ENCODE assay signal across 37 cellular contexts in the genomic region with DNA sequence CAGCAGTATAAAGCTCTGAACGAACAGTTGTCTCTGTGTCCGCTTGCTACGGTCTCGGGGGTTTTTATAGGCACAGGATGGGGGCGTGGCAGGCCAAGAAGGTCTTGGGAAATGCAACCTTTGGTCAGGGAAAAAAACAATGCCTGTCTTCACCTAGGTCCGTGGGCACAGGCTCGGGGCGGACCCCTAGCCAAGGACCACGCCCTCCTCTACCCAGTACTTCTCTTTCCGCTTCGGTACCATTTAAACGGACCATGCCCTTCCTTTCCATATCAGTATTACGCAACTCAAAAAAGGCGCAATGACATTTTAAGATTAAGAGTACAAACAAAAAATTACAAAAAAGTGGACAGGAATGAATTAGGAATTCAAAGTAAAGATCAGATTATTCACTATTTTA. TPM values are rescaled to one million over a fixed set of nuclear protein-coding genes. Genes with fewer than 3 reads are reported as not detected.
"Had no signal": no experiment of that assay in that cellular context is flagged by ENCODE, and none has a peak within 500 bp of the region (broad histone marks: within the 10 kb centered on the region; RNA-seq: fewer than 3 reads in every experiment).

No MANE protein-coding gene starts in this region.

- H3K4me3 Mint-ChIP-seq: activated CD4-positive, alpha-beta memory T cell treated with anti-CD3 and anti-CD28 coated beads for 36 hours; activated CD8-positive, alpha-beta memory T cell treated with anti-CD3 and anti-CD28 coated beads, Interleukin-2, amount 10 ng/mL, durations not matched to agents 7 days and 5 days; activated CD8-positive, alpha-beta T cell treated with anti-CD3 and anti-CD28 coated beads, Interleukin-2, amount 10 ng/mL, durations not matched to agents 7 days and 5 days; activated naive CD4-positive, alpha-beta T cell treated with anti-CD3 and anti-CD28 coated beads for 36 hours; activated naive CD4-positive, alpha-beta T cell treated with anti-CD3 and anti-CD28 coated beads, Interleukin-2, amount 50 U/mL, for 24 hours; activated naive CD8-positive, alpha-beta T cell treated with anti-CD3 and anti-CD28 coated beads for 36 hours; activated naive CD8-positive, alpha-beta T cell treated with anti-CD3 and anti-CD28 coated beads, Interleukin-2, amount 50 U/mL, for 24 hours; activated T-helper 1 cell treated with anti-CD3 and anti-CD28 coated beads, Interleukin-12 subunit alpha, Interleukin-12 subunit beta, Interleukin-2, Interleukin-4 antibody, amounts not matched to agents 30 ng/mL and 10 ng/mL and 1 ng/mL, durations not matched to agents 14 hours and 24 hours and 36 hours; WTC11 had no signal

- ATAC-seq: activated CD8-positive, alpha-beta memory T cell treated with anti-CD3 and anti-CD28 coated beads, Interleukin-2, amount 10 ng/mL, durations not matched to agents 7 days and 5 days; activated CD8-positive, alpha-beta T cell treated with anti-CD3 and anti-CD28 coated beads, Interleukin-2, amount 10 ng/mL, durations not matched to agents 7 days and 5 days; activated naive CD8-positive, alpha-beta T cell treated with anti-CD3 and anti-CD28 coated beads, Interleukin-2, amount 50 U/mL, for 24 hours; body of pancreas; gastrocnemius medialis; heart left ventricle had no signal

- DNase-seq: activated CD4-positive, alpha-beta memory T cell treated with anti-CD3 and anti-CD28 coated beads for 36 hours; activated CD4-positive, alpha-beta T cell treated with anti-CD3 and anti-CD28 coated beads for 1 hour; activated CD4-positive, alpha-beta T cell treated with anti-CD3 and anti-CD28 coated beads for 4 hours; activated CD8-positive, alpha-beta memory T cell treated with anti-CD3 and anti-CD28 coated beads, Interleukin-2, amount 10 ng/mL, durations not matched to agents 7 days and 5 days; activated CD8-positive, alpha-beta memory T cell treated with anti-CD3 and anti-CD28 coated beads, Interleukin-2, amount 50 U/mL, for 4 hours; activated CD8-positive, alpha-beta T cell treated with anti-CD3 and anti-CD28 coated beads, Interleukin-2, amount 10 ng/mL, durations not matched to agents 7 days and 5 days; activated effector memory CD4-positive, alpha-beta T cell treated with anti-CD3 and anti-CD28 coated beads, Interleukin-2, amount 50 U/mL, for 16 hours; activated naive CD4-positive, alpha-beta T cell treated with anti-CD3 and anti-CD28 coated beads for 36 hours; activated naive CD8-positive, alpha-beta T cell treated with anti-CD3 and anti-CD28 coated beads for 36 hours; activated naive CD8-positive, alpha-beta T cell treated with anti-CD3 and anti-CD28 coated beads, Interleukin-2, amount 50 U/mL, for 24 hours; activated T-cell treated with anti-CD3 and anti-CD28 coated beads, Interleukin-2, amount 50 U/mL, for 1 hour; activated T-cell treated with anti-CD3 and anti-CD28 coated beads, Interleukin-2, amount 50 U/mL, for 48 hours; adrenal gland; amygdala; aorta; caudate nucleus; effector CD8-positive, alpha-beta T cell; esophagus squamous epithelium; gastrocnemius medialis; glutamatergic neuron; heart left ventricle; T-helper 2 cell had no signal

- H3K36me3 Mint-ChIP-seq: activated CD4-positive, alpha-beta memory T cell treated with anti-CD3 and anti-CD28 coated beads for 36 hours; activated CD8-positive, alpha-beta memory T cell treated with anti-CD3 and anti-CD28 coated beads, Interleukin-2, amount 10 ng/mL, durations not matched to agents 7 days and 5 days; activated naive CD4-positive, alpha-beta T cell treated with anti-CD3 and anti-CD28 coated beads, Interleukin-2, amount 50 U/mL, for 24 hours; activated naive CD8-positive, alpha-beta T cell treated with anti-CD3 and anti-CD28 coated beads for 36 hours; WTC11 had no signal

- H3K4me3 ChIP-seq: adrenal gland, body of pancreas, esophagus squamous epithelium, gastrocnemius medialis, heart left ventricle had no signal

- H3K9me3 ChIP-seq: adrenal gland, body of pancreas, esophagus squamous epithelium, gastrocnemius medialis, heart left ventricle had no signal

- H3K9me3 Mint-ChIP-seq: activated CD4-positive, alpha-beta memory T cell treated with anti-CD3 and anti-CD28 coated beads for 36 hours; activated naive CD4-positive, alpha-beta T cell treated with anti-CD3 and anti-CD28 coated beads for 36 hours; activated naive CD4-positive, alpha-beta T cell treated with anti-CD3 and anti-CD28 coated beads, Interleukin-2, amount 50 U/mL, for 24 hours; activated naive CD8-positive, alpha-beta T cell treated with anti-CD3 and anti-CD28 coated beads for 36 hours; activated naive CD8-positive, alpha-beta T cell treated with anti-CD3 and anti-CD28 coated beads, Interleukin-2, amount 50 U/mL, for 24 hours; activated T-helper 1 cell treated with anti-CD3 and anti-CD28 coated beads, Interleukin-12 subunit alpha, Interleukin-12 subunit beta, Interleukin-2, Interleukin-4 antibody, amounts not matched to agents 30 ng/mL and 10 ng/mL and 1 ng/mL, durations not matched to agents 14 hours and 24 hours and 36 hours; activated T-helper 2 cell treated with anti-CD3 and anti-CD28 coated beads, Interferon-gamma antibody, Interleukin-2, Interleukin-4, amounts not matched to agents 10 μg/mL and 5 μg/mL and 100 μg/mL, durations not matched to agents 14 hours and 24 hours and 36 hours; WTC11 had no signal

- H3K4me1 ChIP-seq: adrenal gland, esophagus squamous epithelium, gastrocnemius medialis had no signal

- H3K27ac Mint-ChIP-seq: activated CD4-positive, alpha-beta memory T cell treated with anti-CD3 and anti-CD28 coated beads for 36 hours; activated CD8-positive, alpha-beta memory T cell treated with anti-CD3 and anti-CD28 coated beads, Interleukin-2, amount 10 ng/mL, durations not matched to agents 7 days and 5 days; activated CD8-positive, alpha-beta T cell treated with anti-CD3 and anti-CD28 coated beads, Interleukin-2, amount 10 ng/mL, durations not matched to agents 7 days and 5 days; activated naive CD4-positive, alpha-beta T cell treated with anti-CD3 and anti-CD28 coated beads for 36 hours; activated naive CD4-positive, alpha-beta T cell treated with anti-CD3 and anti-CD28 coated beads, Interleukin-2, amount 50 U/mL, for 24 hours; activated naive CD8-positive, alpha-beta T cell treated with anti-CD3 and anti-CD28 coated beads for 36 hours; activated naive CD8-positive, alpha-beta T cell treated with anti-CD3 and anti-CD28 coated beads, Interleukin-2, amount 50 U/mL, for 24 hours; activated T-helper 1 cell treated with anti-CD3 and anti-CD28 coated beads, Interleukin-12 subunit alpha, Interleukin-12 subunit beta, Interleukin-2, Interleukin-4 antibody, amounts not matched to agents 30 ng/mL and 10 ng/mL and 1 ng/mL, durations not matched to agents 14 hours and 24 hours and 36 hours; activated T-helper 2 cell treated with anti-CD3 and anti-CD28 coated beads, Interferon-gamma antibody, Interleukin-2, Interleukin-4, amounts not matched to agents 10 μg/mL and 5 μg/mL and 100 μg/mL, durations not matched to agents 14 hours and 24 hours and 36 hours; WTC11 had no signal

- H3K27ac ChIP-seq: adrenal gland, body of pancreas, epithelial cell of prostate, esophagus squamous epithelium, gastrocnemius medialis, heart left ventricle, VCaP had no signal

- H3K4me1 Mint-ChIP-seq: activated CD8-positive, alpha-beta memory T cell treated with anti-CD3 and anti-CD28 coated beads, Interleukin-2, amount 10 ng/mL, durations not matched to agents 7 days and 5 days; activated naive CD4-positive, alpha-beta T cell treated with anti-CD3 and anti-CD28 coated beads, Interleukin-2, amount 50 U/mL, for 24 hours; activated naive CD8-positive, alpha-beta T cell treated with anti-CD3 and anti-CD28 coated beads for 36 hours; activated naive CD8-positive, alpha-beta T cell treated with anti-CD3 and anti-CD28 coated beads, Interleukin-2, amount 50 U/mL, for 24 hours; WTC11 had no signal

- H3K27me3 ChIP-seq: adrenal gland, body of pancreas, esophagus squamous epithelium, gastrocnemius medialis had no signal

- H3K36me3 ChIP-seq: adrenal gland, esophagus squamous epithelium, gastrocnemius medialis, heart left ventricle had no signal

RNA-seq across cellular contexts. Expression of gene SLC17A4, which starts 44.3 kb away (rescaled TPM):
- total RNA-seq: activated CD4-positive, alpha-beta memory T cell treated with anti-CD3 and anti-CD28 coated beads for 36 hours; activated CD8-positive, alpha-beta memory T cell treated with anti-CD3 and anti-CD28 coated beads for 36 hours; activated CD8-positive, alpha-beta memory T cell treated with anti-CD3 and anti-CD28 coated beads, Interleukin-2, amount 10 ng/mL, durations not matched to agents 7 days and 5 days; activated CD8-positive, alpha-beta T cell treated with anti-CD3 and anti-CD28 coated beads, Interleukin-2, amount 10 ng/mL, durations not matched to agents 7 days and 5 days; activated naive CD4-positive, alpha-beta T cell treated with anti-CD3 and anti-CD28 coated beads for 36 hours; activated naive CD8-positive, alpha-beta T cell treated with anti-CD3 and anti-CD28 coated beads for 36 hours; activated T-helper 1 cell treated with anti-CD3 and anti-CD28 coated beads, Interleukin-12 subunit alpha, Interleukin-12 subunit beta, Interleukin-2, Interleukin-4 antibody, amounts not matched to agents 30 ng/mL and 10 ng/mL and 1 ng/mL, durations not matched to agents 14 hours and 24 hours and 36 hours; activated T-helper 2 cell treated with anti-CD3 and anti-CD28 coated beads, Interferon-gamma antibody, Interleukin-2, Interleukin-4, amounts not matched to agents 10 μg/mL and 5 μg/mL and 100 μg/mL, durations not matched to agents 14 hours and 24 hours and 36 hours; adrenal gland; aorta; chondrocyte; dermis microvascular lymphatic vessel endothelial cell; endothelial cell of umbilical vein; esophagus squamous epithelium; fibroblast of lung; fibroblast of villous mesenchyme; heart left ventricle; T-helper 1 cell treated with Interleukin-12 subunit alpha and Interleukin-12 subunit beta and Interleukin-4 antibody, amounts not matched to agents 30 ng/mL and 1 ng/mL, for 36 hours; WTC11 had no signal
- polyA plus RNA-seq: endothelial cell of umbilical vein, esophagus, fibroblast of lung had no signal

RNA-seq across cellular contexts. Expression of gene SCGN, which starts 58.3 kb away (rescaled TPM):
- total RNA-seq: activated CD4-positive, alpha-beta memory T cell treated with anti-CD3 and anti-CD28 coated beads for 36 hours; activated CD8-positive, alpha-beta memory T cell treated with anti-CD3 and anti-CD28 coated beads for 36 hours; activated CD8-positive, alpha-beta memory T cell treated with anti-CD3 and anti-CD28 coated beads, Interleukin-2, amount 10 ng/mL, durations not matched to agents 7 days and 5 days; activated CD8-positive, alpha-beta T cell treated with anti-CD3 and anti-CD28 coated beads, Interleukin-2, amount 10 ng/mL, durations not matched to agents 7 days and 5 days; activated naive CD4-positive, alpha-beta T cell treated with anti-CD3 and anti-CD28 coated beads for 36 hours; activated naive CD8-positive, alpha-beta T cell treated with anti-CD3 and anti-CD28 coated beads for 36 hours; activated T-helper 1 cell treated with anti-CD3 and anti-CD28 coated beads, Interleukin-12 subunit alpha, Interleukin-12 subunit beta, Interleukin-2, Interleukin-4 antibody, amounts not matched to agents 30 ng/mL and 10 ng/mL and 1 ng/mL, durations not matched to agents 14 hours and 24 hours and 36 hours; activated T-helper 2 cell treated with anti-CD3 and anti-CD28 coated beads, Interferon-gamma antibody, Interleukin-2, Interleukin-4, amounts not matched to agents 10 μg/mL and 5 μg/mL and 100 μg/mL, durations not matched to agents 14 hours and 24 hours and 36 hours; aorta; chondrocyte; endothelial cell of umbilical vein; esophagus squamous epithelium; fibroblast of lung; fibroblast of villous mesenchyme; gastrocnemius medialis; T-helper 1 cell treated with Interleukin-12 subunit alpha and Interleukin-12 subunit beta and Interleukin-4 antibody, amounts not matched to agents 30 ng/mL and 1 ng/mL, for 36 hours; WTC11 had no signal
- polyA plus RNA-seq: endothelial cell of umbilical vein, fibroblast of lung had no signal
